ENCODE assay signal across 8 cellular contexts in the genomic region with DNA sequence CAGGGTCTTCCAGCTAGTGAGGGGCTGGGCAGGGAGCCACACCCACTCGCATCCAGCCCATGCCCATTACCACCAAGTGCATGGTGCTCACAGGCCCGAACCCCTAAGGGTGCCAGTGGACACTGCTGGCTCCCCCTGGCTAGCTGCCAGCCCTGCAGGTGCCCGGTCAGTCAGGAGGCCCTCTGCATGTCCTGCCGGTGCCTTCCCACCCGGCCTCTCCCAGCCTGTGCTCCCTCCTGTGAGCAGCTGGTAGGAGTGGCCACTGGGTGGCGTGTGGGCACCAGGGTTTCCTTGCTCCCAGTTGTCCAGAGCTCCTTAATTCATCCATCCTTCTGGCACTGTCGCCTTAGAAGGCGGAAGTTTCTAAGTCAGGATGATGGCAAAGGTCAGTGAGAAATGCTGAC. TPM values are rescaled to one million over a fixed set of nuclear protein-coding genes. Genes with fewer than 3 reads are reported as not detected.
DNase-seq lines count a peak whose midpoint lies in the region; ATAC-seq, FAIRE-seq and TF ChIP-seq lines count a peak whose summit lies in the region.

No MANE protein-coding gene starts in this region.

- H3K27ac ChIP-seq in DND-41 (ENCODE audit: low read length), result no peak overlapping the region
- no peak overlapping the region for H3K27ac ChIP-seq in OCI-LY3 (ENCODE audit: low read length)
- no peak overlapping the region for H3K27ac ChIP-seq in endothelial cell of umbilical vein (ENCODE audit: insufficient read depth, low read depth, low read length)
- H3K27ac ChIP-seq in neural cell (ENCODE audit: low read length), result no peak overlapping the region

- no peaks in the 10 kb centered on the region for H3K9me1 ChIP-seq in endothelial cell of umbilical vein (replicated peaks; ENCODE audit: control insufficient read depth, extremely low read depth, insufficient read depth, low read length)

- CTCF ChIA-PET in endothelial cell of umbilical vein (lab: Charles Lee), result interaction anchor here (0.9 to 3.4 kb wide), 33 partner anchors 9 to 675 kb away, joined by 3 to 70 read pairs (median 5); no protein-coding TSS in a partner anchor

- TF ChIP-seq POLR2A in endothelial cell of umbilical vein (IDR thresholded peaks at IDR 0.05; ENCODE audit: low read depth, low read length), result no peak

- H2AFZ ChIP-seq in DND-41 (ENCODE audit: low read depth, low read length) (no peak overlapping the region), OCI-LY3 (ENCODE audit: low read depth, low read length) (no peak overlapping the region), endothelial cell of umbilical vein (ENCODE audit: low read depth, low read length) (no peak overlapping the region), neural cell (ENCODE audit: low read depth, low read length) (no peak overlapping the region)

- no TSS peak for BruUV-seq in endothelial cell of umbilical vein (replicated peaks; lab: Mats Ljungman, UMichigan)

- no peaks in the 10 kb centered on the region for H3K9me2 ChIP-seq in neural cell (ENCODE audit: insufficient read depth, low read length)

- TF ChIP-seq RAD21 in neural cell (conservative IDR thresholded peaks at IDR 0.05), result peak; percentile 77

- ATAC-seq in DND-41 (ENCODE audit: insufficient read depth, low read depth) (peak; percentile 69), HG02973 (IDR thresholded peaks at IDR 0.05; ENCODE audit: unreplicated experiment) (no peak), HG02763 (IDR thresholded peaks at IDR 0.05; ENCODE audit: unreplicated experiment) (no peak), HG03139 (IDR thresholded peaks at IDR 0.05; ENCODE audit: unreplicated experiment) (no peak)

- FAIRE-seq in endothelial cell of umbilical vein (lab: Jason Lieb, UNC), result peak; percentile 74

- peak; percentile 77 for TF ChIP-seq CTCF in DND-41 (IDR thresholded peaks at IDR 0.05; ENCODE audit: borderline replicate concordance, extremely low read depth, low read length, poor library complexity, severe bottlenecking)
- TF ChIP-seq CTCF in OCI-LY3 (IDR thresholded peaks at IDR 0.05; ENCODE audit: low read depth, low read length), result peak; percentile 95
- TF ChIP-seq CTCF in endothelial cell of umbilical vein (IDR thresholded peaks at IDR 0.05; ENCODE audit: extremely low read depth in 1 of 2, insufficient read depth in 1 of 2, low read depth in 1 of 2, low read length in 2 of 2), result peak; percentile 67 to 80
- peak; percentile 75 for TF ChIP-seq CTCF in neural cell (IDR thresholded peaks at IDR 0.05; ENCODE audit: poor library complexity, severe bottlenecking)

- H3F3A ChIP-seq in neural cell (ENCODE audit: insufficient read depth, low read length, poor library complexity, severe bottlenecking), result no peaks in the 10 kb centered on the region

- H3K9ac ChIP-seq in DND-41 (ENCODE audit: low read depth, low read length), result no peak overlapping the region
- no peak overlapping the region for H3K9ac ChIP-seq in OCI-LY3 (ENCODE audit: low read length)
- H3K9ac ChIP-seq in endothelial cell of umbilical vein (replicated peaks; ENCODE audit: extremely low read depth, insufficient read depth, low read length), result no peak overlapping the region
- no peak overlapping the region for H3K9ac ChIP-seq in neural cell (ENCODE audit: low read length)

- H3K4me2 ChIP-seq in DND-41 (ENCODE audit: insufficient read depth, low read length), result no peak overlapping the region
- no peak overlapping the region for H3K4me2 ChIP-seq in OCI-LY3 (ENCODE audit: low read length)
- no peak overlapping the region for H3K4me2 ChIP-seq in endothelial cell of umbilical vein (ENCODE audit: insufficient read depth, low read length)
- no peak overlapping the region for H3K4me2 ChIP-seq in neural cell (ENCODE audit: low read length)

- H3K4me3 ChIP-seq in DND-41 (ENCODE audit: low read depth in 1 of 2, low read length in 2 of 2) (no peak overlapping the region), OCI-LY3 (ENCODE audit: low read length) (no peak overlapping the region), endothelial cell of umbilical vein (replicated peaks in 1 of 3; ENCODE audit: insufficient read depth in 1 of 3, low read depth in 1 of 3, low read length in 3 of 3) (no peak overlapping the region), neural cell (ENCODE audit: low read length) (no peak overlapping the region)

- intact Hi-C loops in endothelial cell of umbilical vein (cut with micrococcal nuclease), result loop anchor here (1.0 kb wide), 4 partner anchors 64 to 294 kb away; no protein-coding TSS in a partner anchor

- H4K20me1 ChIP-seq in DND-41 (ENCODE audit: insufficient read depth, low read length) (no peaks in the 10 kb centered on the region; the same call in 1 of the 2 replicates), OCI-LY3 (ENCODE audit: insufficient read depth, low read length) (no peaks in the 10 kb centered on the region), endothelial cell of umbilical vein (replicated peaks; ENCODE audit: control insufficient read depth, extremely low read depth, insufficient read depth, low read length) (no peaks in the 10 kb centered on the region), neural cell (ENCODE audit: insufficient read depth) (no peaks in the 10 kb centered on the region)

- POLR2A ChIA-PET in endothelial cell of umbilical vein (lab: Charles Lee), result no interaction called here

- DNase-seq in DND-41, result peak; percentile 44
- peak; percentile 46 for DNase-seq in HPDE6-E6E7 (ENCODE audit: extremely low spot score)
- DNase-seq in endothelial cell of umbilical vein (ENCODE audit: low read depth, low spot score), result peak; percentile 44

- H3K9me3 ChIP-seq in DND-41 (ENCODE audit: insufficient read depth, low read length, severe bottlenecking) (no peaks in the 10 kb centered on the region), OCI-LY3 (ENCODE audit: insufficient read depth, low read length) (no peaks in the 10 kb centered on the region), endothelial cell of umbilical vein (replicated peaks; ENCODE audit: control insufficient read depth, insufficient read depth, low read length) (no peaks in the 10 kb centered on the region), neural cell (ENCODE audit: low read length) (no peaks in the 10 kb centered on the region)

- H3K4me1 ChIP-seq in DND-41 (ENCODE audit: insufficient read depth, low read length), result no peaks in the 10 kb centered on the region
- H3K4me1 ChIP-seq in OCI-LY3 (ENCODE audit: low read length), result no peaks in the 10 kb centered on the region
- no peaks in the 10 kb centered on the region for H3K4me1 ChIP-seq in endothelial cell of umbilical vein (ENCODE audit: control insufficient read depth, extremely low read depth, insufficient read depth, low read length)

- TF ChIP-seq EP300 in neural cell (conservative IDR thresholded peaks at IDR 0.05; ENCODE audit: poor library complexity, severe bottlenecking), result no peak

- H3K79me2 ChIP-seq in DND-41 (ENCODE audit: insufficient read depth, low read length) (no peaks in the 10 kb centered on the region), OCI-LY3 (ENCODE audit: low read length) (no peaks in the 10 kb centered on the region), endothelial cell of umbilical vein (ENCODE audit: control insufficient read depth, insufficient read depth, low read length) (no peaks in the 10 kb centered on the region), neural cell (replicated peaks; ENCODE audit: insufficient read depth, low read length) (no peaks in the 10 kb centered on the region)

- H3K27me3 ChIP-seq in DND-41 (ENCODE audit: insufficient read depth, low read length, poor library complexity) (no peaks in the 10 kb centered on the region), OCI-LY3 (ENCODE audit: low read depth, low read length) (no peaks in the 10 kb centered on the region), endothelial cell of umbilical vein (ENCODE audit: control insufficient read depth in 2 of 2, insufficient read depth in 2 of 2, low read length in 2 of 2) (no peaks in the 10 kb centered on the region), neural cell (ENCODE audit: insufficient read depth, low read depth, low read length) (no peaks in the 10 kb centered on the region)

- dilution Hi-C loops in endothelial cell of umbilical vein (cut with MboI; ENCODE audit: extremely low pct_ligation_motif_present, low sequenced_read_pairs), result no loop called here

- H3K36me3 ChIP-seq in DND-41 (ENCODE audit: insufficient read depth, low read length) (peaks cover 3% of the 10 kb centered on the region; the same call in 1 of the 2 replicates), OCI-LY3 (replicated peaks; ENCODE audit: low read depth, low read length) (no peaks in the 10 kb centered on the region), endothelial cell of umbilical vein (ENCODE audit: control insufficient read depth in 2 of 2, extremely low read depth in 1 of 2, insufficient read depth in 2 of 2, low read length in 2 of 2) (peaks cover 4 to 27% of the 10 kb centered on the region in 2 experiments), neural cell (ENCODE audit: insufficient read depth, low read length) (peaks cover 13% of the 10 kb centered on the region)

TF ChIP-seq in endothelial cell of umbilical vein, 7 proteins besides CTCF, POLR2A, EP300 and RAD21 (continues in another document):
- no peak for TF ChIP-seq JUN (IDR thresholded peaks at IDR 0.05; ENCODE audit: borderline replicate concordance, insufficient read depth, insufficient read length, low read depth)

TF ChIP-seq in neural cell, 6 proteins besides CTCF, POLR2A, EP300 and RAD21 (continues in another document):
- TF ChIP-seq EZH2 (IDR thresholded peaks at IDR 0.05; ENCODE audit: borderline replicate concordance, insufficient read depth, low read length, poor library complexity, severe bottlenecking), result no peak

RNA-seq across cellular contexts. Expression of gene QSOX1, which starts 33.4 kb away (rescaled TPM):
- 256 and 257 TPM in 2 replicates for total RNA-seq in endothelial cell of umbilical vein
- 415 and 427 TPM in 2 replicates for polyA plus RNA-seq in endothelial cell of umbilical vein
- polyA plus RNA-seq in endothelial cell of umbilical vein (2011; cell fraction: cytosol; rRNA removed), result 285 and 310 TPM in 2 replicates
- polyA plus RNA-seq in endothelial cell of umbilical vein (2011; cell fraction: nucleus; rRNA removed), result 246 TPM in 2 replicates
- 298 and 334 TPM in 2 replicates for polyA plus RNA-seq in endothelial cell of umbilical vein (2012)
- polyA minus RNA-seq in endothelial cell of umbilical vein, result 188 and 193 TPM in 2 replicates
- polyA minus RNA-seq in endothelial cell of umbilical vein (2011; cell fraction: cytosol; rRNA and poly(A)+ RNA removed), result 10.0 TPM
- 46.6 and 55.2 TPM in 2 replicates for polyA minus RNA-seq in endothelial cell of umbilical vein (2011; cell fraction: nucleus; rRNA and poly(A)+ RNA removed)
- 49.8 and 58.4 TPM in 2 replicates for polyA plus RNA-seq in neural cell
- polyA minus RNA-seq in neural cell, result 73.5 and 74.0 TPM in 2 replicates

RNA-seq across cellular contexts. Expression of gene LHX4, which starts 42.0 kb away (rescaled TPM):
- not detected in 2 replicates for total RNA-seq in endothelial cell of umbilical vein
- polyA plus RNA-seq in endothelial cell of umbilical vein (not detected in 2 replicates), neural cell (not detected in 2 replicates)
- 0.01 TPM in 1 of 2 replicates, not detected in the other for polyA plus RNA-seq in endothelial cell of umbilical vein (2011; cell fraction: cytosol; rRNA removed)
- polyA plus RNA-seq in endothelial cell of umbilical vein (2011; cell fraction: nucleus; rRNA removed), result 0.03 and 0.10 TPM in 2 replicates
- 0.60 and 1.3 TPM in 2 replicates for polyA plus RNA-seq in endothelial cell of umbilical vein (2012)
- polyA minus RNA-seq in endothelial cell of umbilical vein (not detected in 2 replicates), neural cell (not detected in 2 replicates)
- polyA minus RNA-seq in endothelial cell of umbilical vein (2011; cell fraction: cytosol; rRNA and poly(A)+ RNA removed), result 1.2 TPM
- not detected in 2 replicates for polyA minus RNA-seq in endothelial cell of umbilical vein (2011; cell fraction: nucleus; rRNA and poly(A)+ RNA removed)
